ENCODE assay signal across 1 cellular context in genomic region chrX:479273-479981, GRCh38.
TF ChIP-seq lines count a peak whose summit lies in the region.

No MANE protein-coding gene starts in this region.

TF ChIP-seq in K562, 482 proteins besides CTCF, POLR2A, EP300 and RAD21 (continued from another document):
- TF ChIP-seq ZNF584 (CRISPR knock-in tag; IDR thresholded peaks at IDR 0.05; ENCODE audit: low read depth) (no peak), NR2F6 (CRISPR knock-in tag; IDR thresholded peaks at IDR 0.05) (no peak), ZNF445 (CRISPR knock-in tag; IDR thresholded peaks at IDR 0.05; ENCODE audit: low read depth) (no peak), TARDBP (IDR thresholded peaks at IDR 0.05) (no peak), CEBPB (tag; IDR thresholded peaks at IDR 0.05) (no peak), CBX8 (IDR thresholded peaks at IDR 0.05; ENCODE audit: borderline replicate concordance, extremely low read depth, low read depth, low read length, poor library complexity, severe bottlenecking) (no peak), CHD4 (IDR thresholded peaks at IDR 0.05; ENCODE audit: insufficient read depth, insufficient replicate concordance, low read depth, low read length, poor library complexity, severe bottlenecking) (no peak), SMAD1 (IDR thresholded peaks at IDR 0.05; ENCODE audit: low read depth, low read length, partially characterized antibody) (no peak), HNRNPUL1 (IDR thresholded peaks at IDR 0.05; ENCODE audit: low read length) (no peak), CAMTA2 (CRISPR knock-in tag; conservative IDR thresholded peaks at IDR 0.05) (no peak), NKRF (IDR thresholded peaks at IDR 0.05; ENCODE audit: borderline replicate concordance) (no peak), RBM15 (IDR thresholded peaks at IDR 0.05; ENCODE audit: insufficient read depth, low read length) (no peak)
